In genomic region chr11:66559141-66559861, GRCh38 we compare ENCODE assay signal across 1 cellular context.
TF ChIP-seq lines count a peak whose summit lies in the region.

No MANE protein-coding gene starts in this region.

TF ChIP-seq in K562, 482 proteins besides CTCF, POLR2A, EP300 and RAD21 (continued from another document and continues in another):
- TF ChIP-seq ZBTB26 (CRISPR knock-in tag; IDR thresholded peaks at IDR 0.05) (no peak), ZNF445 (CRISPR knock-in tag; IDR thresholded peaks at IDR 0.05; ENCODE audit: low read depth) (no peak), SMARCE1 (IDR thresholded peaks at IDR 0.05) (no peak), TAF7 (tag; IDR thresholded peaks at IDR 0.05) (no peak), DPF2 (IDR thresholded peaks at IDR 0.05) (no peak), HBP1 (CRISPR knock-in tag; IDR thresholded peaks at IDR 0.05) (no peak), BCL6 (CRISPR knock-in tag; IDR thresholded peaks at IDR 0.05) (no peak), ILF3 (IDR thresholded peaks at IDR 0.05; ENCODE audit: borderline replicate concordance) (no peak), PREB (CRISPR knock-in tag; IDR thresholded peaks at IDR 0.05) (no peak), CBX8 (IDR thresholded peaks at IDR 0.05; ENCODE audit: borderline replicate concordance, extremely low read depth, low read depth, low read length, poor library complexity, severe bottlenecking) (no peak), TCF15 (CRISPR knock-in tag; IDR thresholded peaks at IDR 0.05) (no peak), HSF4 (CRISPR knock-in tag; IDR thresholded peaks at IDR 0.05; ENCODE audit: borderline replicate concordance) (no peak), ZBTB40 (IDR thresholded peaks at IDR 0.05) (no peak), ZBTB40 (CRISPR knock-in tag; IDR thresholded peaks at IDR 0.05) (no peak), SRF (CRISPR knock-in tag; IDR thresholded peaks at IDR 0.05) (no peak), ZBTB1 (CRISPR knock-in tag; IDR thresholded peaks at IDR 0.05; ENCODE audit: borderline replicate concordance, low read depth) (no peak), SAFB2 (IDR thresholded peaks at IDR 0.05; ENCODE audit: borderline replicate concordance, low read depth, low read length, severe bottlenecking) (no peak), ERF (CRISPR knock-in tag; IDR thresholded peaks at IDR 0.05) (no peak), DACH1 (IDR thresholded peaks at IDR 0.05; ENCODE audit: partially characterized antibody) (no peak), THRA (IDR thresholded peaks at IDR 0.05) (no peak), FOXK2 (conservative IDR thresholded peaks at IDR 0.05 in 1 of 2, IDR thresholded peaks at IDR 0.05 in 1 of 2; ENCODE audit: low read depth in 2 of 2) (no peak), SMAD1 (IDR thresholded peaks at IDR 0.05; ENCODE audit: low read depth, low read length, partially characterized antibody) (no peak), NELFE (IDR thresholded peaks at IDR 0.05; ENCODE audit: insufficient read depth, insufficient read length) (no peak), MXI1 (IDR thresholded peaks at IDR 0.05; ENCODE audit: low read depth, low read length) (no peak), TBL1XR1 (IDR thresholded peaks at IDR 0.05; ENCODE audit: low read length in 2 of 2) (no peak), ZNF316 (IDR thresholded peaks at IDR 0.05) (peak; percentile 31; the same call in 1 of the 2 replicates), ZNF140 (CRISPR knock-in tag; IDR thresholded peaks at IDR 0.05) (no peak), HNRNPLL (IDR thresholded peaks at IDR 0.05; ENCODE audit: low read depth, low read length, poor library complexity, severe bottlenecking) (no peak), TCFL5 (CRISPR knock-in tag; conservative IDR thresholded peaks at IDR 0.05) (no peak), KDM1A (IDR thresholded peaks at IDR 0.05) (no peak), AFF1 (IDR thresholded peaks at IDR 0.05; ENCODE audit: low read depth in 1 of 2, partially characterized antibody in 2 of 2) (no peak), HLTF (IDR thresholded peaks at IDR 0.05) (no peak), PHB (CRISPR knock-in tag; IDR thresholded peaks at IDR 0.05) (no peak), ATF2 (CRISPR knock-in tag; IDR thresholded peaks at IDR 0.05) (no peak), KHSRP (IDR thresholded peaks at IDR 0.05) (no peak), ELF2 (CRISPR knock-in tag; IDR thresholded peaks at IDR 0.05) (no peak), HMG20B (CRISPR knock-in tag; IDR thresholded peaks at IDR 0.05) (no peak), HCFC1 (IDR thresholded peaks at IDR 0.05; ENCODE audit: low read depth, low read length) (no peak), ZNF551 (CRISPR knock-in tag; IDR thresholded peaks at IDR 0.05) (no peak), CBX1 (IDR thresholded peaks at IDR 0.05; ENCODE audit: low read depth) (0 out of 2 replicates have a peak, but pooled peaks have one; percentile 11), ZNF146 (CRISPR knock-in tag; IDR thresholded peaks at IDR 0.05; ENCODE audit: unreplicated experiment) (no peak), ETS2 (tag; IDR thresholded peaks at IDR 0.05; ENCODE audit: borderline replicate concordance, poor library complexity, severe bottlenecking) (no peak), MXD1 (CRISPR knock-in tag; IDR thresholded peaks at IDR 0.05; ENCODE audit: borderline replicate concordance, poor library complexity, severe bottlenecking) (no peak), MAFG (tag; conservative IDR thresholded peaks at IDR 0.05) (no peak)
